9 cellular contexts compared by ENCODE assay signal in the genomic region with DNA sequence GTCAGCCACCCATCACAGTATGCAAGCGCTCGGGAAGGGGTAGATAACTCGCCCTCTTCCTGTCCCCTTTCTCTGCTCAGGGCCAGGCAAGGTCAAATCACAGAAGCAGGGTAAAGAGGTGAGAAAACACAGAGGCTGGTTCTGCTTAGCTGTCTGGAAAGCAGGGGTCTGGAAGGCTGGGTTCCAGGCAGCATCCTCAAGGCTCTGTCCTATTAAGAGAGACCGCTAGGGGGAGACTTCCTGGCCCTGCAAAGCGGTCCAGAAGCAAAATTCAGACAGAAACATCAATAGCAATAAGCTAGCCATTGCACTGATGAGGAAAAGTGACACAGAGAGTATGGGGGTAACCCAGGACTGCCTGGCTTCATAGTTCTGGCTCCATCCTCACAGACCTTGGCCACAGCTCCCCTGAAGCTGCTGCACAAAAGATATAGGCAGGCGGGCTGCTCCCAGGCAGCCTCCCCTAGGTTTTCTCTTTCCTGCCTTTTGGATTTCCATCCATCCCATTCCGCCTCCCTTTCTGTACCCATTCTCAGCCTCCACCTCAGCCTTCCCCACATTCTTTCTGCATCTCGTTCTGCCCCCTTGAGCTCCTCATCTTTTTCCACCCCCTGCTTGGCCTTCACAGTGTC.
DNase-seq lines count a peak whose midpoint lies in the region; ATAC-seq, FAIRE-seq and TF ChIP-seq lines count a peak whose summit lies in the region.
"Had no signal": no experiment of that assay in that cellular context is flagged by ENCODE, and none has a peak within 500 bp of the region (broad histone marks: within the 10 kb centered on the region; RNA-seq: fewer than 3 reads in every experiment).

No MANE protein-coding gene starts in this region.

- TF ChIP-seq CTCF in heart right ventricle (IDR thresholded peaks at IDR 0.05): peak in 8 of 9 donors; percentile 26 to 67 (median 60)
- peak; percentile 84 for TF ChIP-seq CTCF in fibroblast of villous mesenchyme (IDR thresholded peaks at IDR 0.05; ENCODE audit: insufficient read depth, low read depth, low read length)
- TF ChIP-seq CTCF in gastroesophageal sphincter (IDR thresholded peaks at IDR 0.05): peak in 1 of 4 experiments; percentile 33

- no peak for ATAC-seq in heart right ventricle
- no peak for ATAC-seq in left cardiac atrium
- no peak for ATAC-seq in gastroesophageal sphincter
- ATAC-seq in HG02588 (IDR thresholded peaks at IDR 0.05; ENCODE audit: unreplicated experiment): no peak

- no peak for TF ChIP-seq POLR2A in gastroesophageal sphincter (IDR thresholded peaks at IDR 0.05)

- H3K36me3 ChIP-seq in heart right ventricle (no peaks in the 10 kb centered on the region), gastroesophageal sphincter (no peaks in the 10 kb centered on the region)

- FAIRE-seq in RCC 7860 (lab: Jason Lieb, UNC): no peak
- FAIRE-seq: GM12892 had no signal

- WGBS in heart right ventricle, 2 donors: 50 to 53% methylated on average over 8 of the region's 8 CpGs
- 21 to 84% methylated on average over 2 to 5 of the region's 8 CpGs for WGBS in gastroesophageal sphincter (ENCODE audit: low coverage in 1 of 2), 2 donors

- H3K4me3 ChIP-seq in heart right ventricle: no peak overlapping the region
- no peak overlapping the region for H3K4me3 ChIP-seq in fibroblast of villous mesenchyme (ENCODE audit: low read depth, low read length)
- H3K4me3 ChIP-seq in gastroesophageal sphincter: no peak overlapping the region

- DNase-seq in heart right ventricle (no peak), left cardiac atrium (no peak), RCC 7860 (ENCODE audit: low spot score) (peak; percentile 14), fibroblast of villous mesenchyme (ENCODE audit: low read depth) (peak; percentile 36)
- DNase-seq in activated CD8-positive, alpha-beta memory T cell treated with anti-CD3 and anti-CD28 coated beads, Interleukin-2, amount 50 U/mL, for 48 hours: no peak
- DNase-seq in NK-92 treated with Interleukin-12 subunit alpha and Interleukin-12 subunit beta, amount 100 ng/mL, for 24 hours (lab: John Stamatoyannopoulos, UW): no peak

- H3K27me3 ChIP-seq in heart right ventricle: no peaks in the 10 kb centered on the region
- H3K27me3 ChIP-seq in gastroesophageal sphincter: no peaks in the 10 kb centered on the region

- H3K9me3 ChIP-seq in heart right ventricle (peaks cover 0 to 11% (median 0%) of the 10 kb centered on the region in 11 donors), gastroesophageal sphincter (peaks cover 0 to 15% (median 0%) of the 10 kb centered on the region in 3 donors)

- no peak for TF ChIP-seq EP300 in gastroesophageal sphincter (IDR thresholded peaks at IDR 0.05)

- no peaks in the 10 kb centered on the region for H3K4me1 ChIP-seq in heart right ventricle
- no peaks in the 10 kb centered on the region for H3K4me1 ChIP-seq in gastroesophageal sphincter

- H3K27ac ChIP-seq in heart right ventricle: no peak overlapping the region
- H3K27ac ChIP-seq in gastroesophageal sphincter: no peak overlapping the region

- intact Hi-C loops in heart right ventricle (cut with DNase I) (no loop called here), left cardiac atrium (cut with DNase I) (no loop called here)

Comparison
In these comparisons a context has a peak if more than half of its experiments do, and no peak if none do; other contexts are left out.
1. DNase-seq: peak in RCC 7860 (single experiment) and fibroblast of villous mesenchyme (single experiment); none in heart right ventricle (0 of 2), left cardiac atrium (single experiment), activated CD8-positive, alpha-beta memory T cell treated with anti-CD3 and anti-CD28 coated beads, Interleukin-2, amount 50 U/mL, for 48 hours (single experiment) and NK-92 treated with Interleukin-12 subunit alpha and Interleukin-12 subunit beta, amount 100 ng/mL, for 24 hours (single experiment).